ENCODE assay signal across 21 cellular contexts in the genomic region with DNA sequence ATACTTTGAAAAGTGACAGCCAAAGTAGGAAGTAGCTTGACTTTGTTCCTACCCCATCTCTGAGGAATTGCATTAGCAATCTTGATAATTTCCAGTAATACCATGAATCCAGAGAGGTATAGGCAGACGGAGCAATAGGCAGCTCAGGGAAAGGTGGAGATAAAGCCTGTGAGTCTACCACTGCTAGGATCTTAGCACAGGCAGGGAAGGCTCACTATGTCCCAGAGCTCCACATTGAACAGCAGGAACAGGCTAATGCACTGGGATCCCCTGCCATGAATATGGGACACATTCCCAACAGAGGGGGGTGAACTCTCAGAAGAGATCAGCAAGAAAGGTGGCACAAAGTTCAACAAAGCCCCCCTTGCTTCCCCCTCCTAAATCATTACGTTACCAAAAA. TPM values are rescaled to one million over a fixed set of nuclear protein-coding genes. Genes with fewer than 3 reads are reported as not detected.
DNase-seq lines count a peak whose midpoint lies in the region; ATAC-seq, FAIRE-seq and TF ChIP-seq lines count a peak whose summit lies in the region.
"Had no signal": no experiment of that assay in that cellular context is flagged by ENCODE, and none has a peak within 500 bp of the region (broad histone marks: within the 10 kb centered on the region; RNA-seq: fewer than 3 reads in every experiment).

No MANE protein-coding gene starts in this region.

- H3K27me3 ChIP-seq in hepatocyte (no peaks in the 10 kb centered on the region), HepG2 (ENCODE audit: control insufficient read depth in 1 of 2, insufficient read depth in 2 of 2, low read length in 2 of 2) (no peaks in the 10 kb centered on the region), transverse colon (no peaks in the 10 kb centered on the region), esophagus squamous epithelium (no peaks in the 10 kb centered on the region)
- H3K27me3 ChIP-seq: BE2C had no signal

- 0 out of 2 replicates have a peak, but pooled peaks have one; percentile 31 for TF ChIP-seq POLR2A in GM12892 (IDR thresholded peaks at IDR 0.05; ENCODE audit: low read depth, low read length)
- TF ChIP-seq POLR2A in HepG2 (IDR thresholded peaks at IDR 0.05; ENCODE audit: insufficient read depth in 1 of 2, low read depth in 2 of 2, low read length in 2 of 2): no peak
- TF ChIP-seq POLR2A in transverse colon (IDR thresholded peaks at IDR 0.05): no peak
- TF ChIP-seq POLR2A in esophagus squamous epithelium (IDR thresholded peaks at IDR 0.05): no peak

- H3K36me3 ChIP-seq in hepatocyte (replicated peaks; ENCODE audit: insufficient read depth, low read depth) (no peaks in the 10 kb centered on the region), HepG2 (replicated peaks in 1 of 2; ENCODE audit: control insufficient read depth in 1 of 2, insufficient read depth in 2 of 2, low read length in 2 of 2) (peaks cover 11 to 64% of the 10 kb centered on the region in 2 experiments), transverse colon (no peaks in the 10 kb centered on the region), esophagus squamous epithelium (peaks cover 0 to 50% (median 0%) of the 10 kb centered on the region in 3 donors)

- no peaks in the 10 kb centered on the region for H3K9me3 Mint-ChIP-seq in natural killer cell
- H3K9me3 Mint-ChIP-seq: CD4-positive, alpha-beta T cell had no signal

- H3K4me2 ChIP-seq in hepatocyte: peak overlapping the region; percentile 47
- 0 out of 2 replicates have a peak overlapping the region, but pooled peaks have one; percentile 0 for H3K4me2 ChIP-seq in HepG2 (ENCODE audit: low read depth, low read length)

- H3K9me2 ChIP-seq in hepatocyte (replicated peaks; ENCODE audit: insufficient read depth): no peaks in the 10 kb centered on the region

- H3K9ac ChIP-seq in HepG2 (ENCODE audit: insufficient read depth, low read depth, low read length): no peak overlapping the region
- H3K9ac ChIP-seq: GM23248 had no signal

- no peak overlapping the region for H3K27ac Mint-ChIP-seq in natural killer cell
- H3K27ac Mint-ChIP-seq: CD4-positive, alpha-beta T cell had no signal

- peak overlapping the region; percentile 61 for H3K27ac ChIP-seq in hepatocyte
- peak overlapping the region; percentile 60 for H3K27ac ChIP-seq in HepG2 (ENCODE audit: extremely low read length, insufficient read depth, low read length)
- H3K27ac ChIP-seq in transverse colon: peak overlapping the region in 3 of 4 donors; percentile 5 to 20 (median 18)
- no peak overlapping the region for H3K27ac ChIP-seq in esophagus squamous epithelium
- H3K27ac ChIP-seq: GM23248, HL-60 had no signal

- TF ChIP-seq CTCF in hepatocyte (IDR thresholded peaks at IDR 0.05; ENCODE audit: poor library complexity) (no peak), HepG2 (CRISPR knock-in tag; IDR thresholded peaks at IDR 0.05) (no peak), transverse colon (IDR thresholded peaks at IDR 0.05) (no peak), natural killer cell (IDR thresholded peaks at IDR 0.05) (no peak), esophagus squamous epithelium (IDR thresholded peaks at IDR 0.05) (no peak)

- H4K20me1 ChIP-seq in hepatocyte (ENCODE audit: insufficient read depth, poor library complexity, severe bottlenecking): no peaks in the 10 kb centered on the region
- H4K20me1 ChIP-seq in HepG2 (ENCODE audit: insufficient read depth, low read length): no peaks in the 10 kb centered on the region

- TF ChIP-seq RAD21 in HepG2 (CRISPR knock-in tag; IDR thresholded peaks at IDR 0.05): no peak

- POLR2A ChIA-PET in HepG2 (lab: Yijun Ruan, JAX): interaction anchor here (1.9 kb wide), 1 partner anchor 28 kb away, joined by 6 read pairs; no protein-coding TSS in a partner anchor

- no peak overlapping the region for H3K4me3 Mint-ChIP-seq in natural killer cell
- H3K4me3 Mint-ChIP-seq: CD4-positive, alpha-beta T cell had no signal

- H3K9me3 ChIP-seq in hepatocyte (ENCODE audit: low read depth): no peaks in the 10 kb centered on the region
- no peaks in the 10 kb centered on the region for H3K9me3 ChIP-seq in HepG2 (ENCODE audit: low read length)
- no peaks in the 10 kb centered on the region for H3K9me3 ChIP-seq in transverse colon
- H3K9me3 ChIP-seq in esophagus squamous epithelium: no peaks in the 10 kb centered on the region
- H3K9me3 ChIP-seq: BE2C, Caco-2, HAP-1 had no signal

- FAIRE-seq in GM12892 (lab: Jason Lieb, UNC) (no peak), HepG2 (lab: Jason Lieb, UNC) (no peak)
- FAIRE-seq: D721Med, G401.6, GM12891, GM18507, K562 had no signal

- H3K79me2 ChIP-seq in hepatocyte (no peaks in the 10 kb centered on the region), HepG2 (ENCODE audit: insufficient read depth, low read length) (no peaks in the 10 kb centered on the region)

- peak; percentile 78 for ATAC-seq in HepG2
- no peak for ATAC-seq in HG03039 (IDR thresholded peaks at IDR 0.05; ENCODE audit: unreplicated experiment)
- ATAC-seq in natural killer cell: no peak
- ATAC-seq: K562 had no signal

- CTCF ChIA-PET in HepG2 (lab: Yijun Ruan, JAX; ENCODE audit: low intra/inter-chr PET ratio, low total read pairs): no interaction called here

- peaks cover 7% of the 10 kb centered on the region for H3K4me1 ChIP-seq in hepatocyte (ENCODE audit: insufficient read depth)
- peaks cover 23% of the 10 kb centered on the region for H3K4me1 ChIP-seq in HepG2 (ENCODE audit: insufficient read depth, low read length)
- peaks cover 0 to 16% (median 0%) of the 10 kb centered on the region in 4 donors for H3K4me1 ChIP-seq in transverse colon
- peaks cover 0 to 13% (median 3%) of the 10 kb centered on the region in 3 donors for H3K4me1 ChIP-seq in esophagus squamous epithelium
- H3K4me1 ChIP-seq: Caco-2, HAP-1 had no signal

- no TSS peak for BruUV-seq in HepG2 (replicated peaks; lab: Mats Ljungman, UMichigan)

- H3K27me3 Mint-ChIP-seq in natural killer cell (ENCODE audit: low read depth in 2 of 2): no peaks in the 10 kb centered on the region
- H3K27me3 Mint-ChIP-seq: CD4-positive, alpha-beta T cell had no signal

- H3K4me1 Mint-ChIP-seq in natural killer cell: peaks cover 0 to 3% of the 10 kb centered on the region in 2 donors

- H3K4me3 ChIP-seq in hepatocyte: no peak overlapping the region
- no peak overlapping the region for H3K4me3 ChIP-seq in HepG2 (replicated peaks in 1 of 3; ENCODE audit: insufficient read depth in 1 of 3, low read depth in 2 of 3, low read length in 3 of 3)
- no peak overlapping the region for H3K4me3 ChIP-seq in transverse colon
- no peak overlapping the region for H3K4me3 ChIP-seq in esophagus squamous epithelium
- H3K4me3 ChIP-seq: GM23248, HAP-1, K562 had no signal

- no peak overlapping the region for H2AFZ ChIP-seq in hepatocyte
- H2AFZ ChIP-seq in HepG2 (ENCODE audit: low read length): no peak overlapping the region
- H2AFZ ChIP-seq: GM23248 had no signal

- intact Hi-C loops in HepG2 (cut with micrococcal nuclease; ENCODE audit: unreplicated experiment) (no loop called here), transverse colon (cut with DNase I; ENCODE audit: low total_unique reads) (no loop called here), natural killer cell (cut with micrococcal nuclease) (no loop called here), esophagus squamous epithelium (cut with DNase I) (no loop called here)

- peaks cover 20% of the 10 kb centered on the region for H3K36me3 Mint-ChIP-seq in natural killer cell

- TF ChIP-seq EP300 in HepG2 (IDR thresholded peaks at IDR 0.05; ENCODE audit: low read depth in 2 of 2, low read length in 2 of 2): no peak
- no peak for TF ChIP-seq EP300 in HepG2 (CRISPR knock-in tag; IDR thresholded peaks at IDR 0.05; ENCODE audit: borderline replicate concordance)
- no peak for TF ChIP-seq EP300 in transverse colon (IDR thresholded peaks at IDR 0.05; ENCODE audit: low read depth)

- in situ Hi-C loops in HepG2 (cut with HindIII; ENCODE audit: extremely low pct_ligation_motif_present, low pct_unique_long_range_greater_than_20kb) (no loop called here), transverse colon (cut with MboI; ENCODE audit: low pct_ligation_motif_present in 1 of 4, low pct_unique_long_range_greater_than_20kb in 1 of 4, low sequenced_read_pairs in 3 of 4) (no loop called here)

- no peak for DNase-seq in GM12892 (ENCODE audit: insufficient read length)
- DNase-seq in hepatocyte (ENCODE audit: low spot score): no peak
- no peak for DNase-seq in HepG2 (ENCODE audit: low spot score)
- DNase-seq in transverse colon: no peak
- no peak for DNase-seq in natural killer cell
- no peak for DNase-seq in esophagus squamous epithelium (lab: John Stamatoyannopoulos, UW)
- DNase-seq: ACHN; BE2C; C1 segment of cervical spinal cord; Caco-2; CD4-positive, alpha-beta T cell; GM23248; IMR-90 had no signal

- WGBS in hepatocyte (ENCODE audit: low lambda C conversion rate, missing lambda C conversion rate): 46% methylated on average over 2 of the region's 2 CpGs
- 78% methylated on average over 2 of the region's 2 CpGs for WGBS in HepG2 (ENCODE audit: low lambda C conversion rate)
- 46 to 100% methylated on average over 1 to 2 of the region's 2 CpGs for WGBS in transverse colon (ENCODE audit: low coverage in 1 of 2), 2 donors
- 43 to 50% methylated on average over 2 of the region's 2 CpGs for WGBS in esophagus squamous epithelium, 2 donors

RNA-seq across cellular contexts. Expression of a gene that starts 24.8 kb away (rescaled TPM):
- 54.3 TPM for polyA plus RNA-seq in GM12892 (2012; ENCODE audit: missing spikeins)
- total RNA-seq in hepatocyte (122 and 127 TPM in 2 replicates), HepG2 (2016; rRNA removed; fragmentation: Illumina TruSeq; extraction: Trizol) (281 and 337 TPM in 2 replicates), transverse colon (10 to 100 TPM; 40.0 to 71.6 (median 50.6) TPM), natural killer cell (10 to 100 TPM; 13.0 to 20.5 (median 14.6) TPM), esophagus squamous epithelium (10 to 100 TPM; 12.1 to 39.9 (median 23.0) TPM)
- polyA plus RNA-seq in hepatocyte (115 TPM in 2 replicates), HepG2 (2011; rRNA removed) (188 and 295 TPM in 2 replicates)
- total RNA-seq in HepG2 (2016; cell fraction: cytosol; rRNA removed; fragmentation: Illumina TruSeq; extraction: Trizol; ENCODE audit: low read depth): 75.0 and 86.3 TPM in 2 replicates
- total RNA-seq in HepG2 (2016; cell fraction: insoluble cytoplasmic fraction; rRNA removed; fragmentation: Illumina TruSeq; extraction: Trizol): 288 and 374 TPM in 2 replicates
- total RNA-seq in HepG2 (2016; cell fraction: membrane; rRNA removed; fragmentation: Illumina TruSeq; extraction: Trizol): 243 and 244 TPM in 2 replicates
- total RNA-seq in HepG2 (2016; cell fraction: nucleus; rRNA removed; fragmentation: Illumina TruSeq; extraction: Trizol): 171 and 177 TPM in 2 replicates
- 117 and 135 TPM in 2 replicates for polyA plus RNA-seq in HepG2 (2011; cell fraction: cytosol; rRNA removed)
- polyA plus RNA-seq in HepG2 (2011; cell fraction: nucleus; rRNA removed): 60.7 and 71.4 TPM in 2 replicates
- 64.0 and 97.7 TPM in 2 replicates for polyA plus RNA-seq in HepG2 (2012)
- polyA plus RNA-seq in HepG2 (2016; cell fraction: cytosol; fragmentation: Illumina TruSeq; extraction: Trizol; ENCODE audit: low read depth): 86.8 and 106 TPM in 2 replicates
- 279 and 309 TPM in 2 replicates for polyA plus RNA-seq in HepG2 (2016; cell fraction: insoluble cytoplasmic fraction; fragmentation: Illumina TruSeq; extraction: Trizol; ENCODE audit: low read depth)
- 174 and 198 TPM in 2 replicates for polyA plus RNA-seq in HepG2 (2016; cell fraction: membrane; fragmentation: Illumina TruSeq; extraction: Trizol; ENCODE audit: low read depth)
- polyA plus RNA-seq in HepG2 (2016; cell fraction: nucleus; fragmentation: Illumina TruSeq; extraction: Trizol; ENCODE audit: insufficient read depth, low read depth): 265 and 274 TPM in 2 replicates
- 26.0 and 94.6 TPM in 2 replicates for polyA minus RNA-seq in HepG2 (2011; rRNA and poly(A)+ RNA removed; ENCODE audit: low replicate concordance)
- polyA minus RNA-seq in HepG2 (2011; cell fraction: cytosol; rRNA and poly(A)+ RNA removed): 47.1 and 47.6 TPM in 2 replicates
- 58.6 and 95.4 TPM in 2 replicates for polyA minus RNA-seq in HepG2 (2011; cell fraction: nucleus; rRNA and poly(A)+ RNA removed)

RNA-seq across cellular contexts. Expression of a gene that starts 30.7 kb away (rescaled TPM):
- 20.1 TPM for polyA plus RNA-seq in GM12892 (2012; ENCODE audit: missing spikeins)
- 4.9 and 6.7 TPM in 2 replicates for total RNA-seq in hepatocyte
- polyA plus RNA-seq in hepatocyte: 1.5 and 1.7 TPM in 2 replicates
- 59.3 and 91.2 TPM in 2 replicates for total RNA-seq in HepG2 (2016; rRNA removed; fragmentation: Illumina TruSeq; extraction: Trizol)
- 15.7 and 19.4 TPM in 2 replicates for total RNA-seq in HepG2 (2016; cell fraction: cytosol; rRNA removed; fragmentation: Illumina TruSeq; extraction: Trizol; ENCODE audit: low read depth)
- 56.1 and 90.3 TPM in 2 replicates for total RNA-seq in HepG2 (2016; cell fraction: insoluble cytoplasmic fraction; rRNA removed; fragmentation: Illumina TruSeq; extraction: Trizol)
- 31.1 and 31.6 TPM in 2 replicates for total RNA-seq in HepG2 (2016; cell fraction: membrane; rRNA removed; fragmentation: Illumina TruSeq; extraction: Trizol)
- total RNA-seq in HepG2 (2016; cell fraction: nucleus; rRNA removed; fragmentation: Illumina TruSeq; extraction: Trizol): 37.2 and 42.4 TPM in 2 replicates
- 7.7 and 11.5 TPM in 2 replicates for polyA plus RNA-seq in HepG2 (2011; rRNA removed)
- 4.4 and 5.6 TPM in 2 replicates for polyA plus RNA-seq in HepG2 (2011; cell fraction: cytosol; rRNA removed)
- 4.2 and 4.6 TPM in 2 replicates for polyA plus RNA-seq in HepG2 (2011; cell fraction: nucleus; rRNA removed)
- 9.5 and 15.9 TPM in 2 replicates for polyA plus RNA-seq in HepG2 (2012)
- 2.3 and 2.4 TPM in 2 replicates for polyA plus RNA-seq in HepG2 (2016; cell fraction: cytosol; fragmentation: Illumina TruSeq; extraction: Trizol; ENCODE audit: low read depth)
- polyA plus RNA-seq in HepG2 (2016; cell fraction: insoluble cytoplasmic fraction; fragmentation: Illumina TruSeq; extraction: Trizol; ENCODE audit: low read depth): 54.6 and 61.4 TPM in 2 replicates
- 8.8 and 9.4 TPM in 2 replicates for polyA plus RNA-seq in HepG2 (2016; cell fraction: membrane; fragmentation: Illumina TruSeq; extraction: Trizol; ENCODE audit: low read depth)
- 34.3 and 37.9 TPM in 2 replicates for polyA plus RNA-seq in HepG2 (2016; cell fraction: nucleus; fragmentation: Illumina TruSeq; extraction: Trizol; ENCODE audit: insufficient read depth, low read depth)
- polyA minus RNA-seq in HepG2 (2011; rRNA and poly(A)+ RNA removed; ENCODE audit: low replicate concordance): 4.8 and 11.3 TPM in 2 replicates
- polyA minus RNA-seq in HepG2 (2011; cell fraction: cytosol; rRNA and poly(A)+ RNA removed): 7.7 and 10.4 TPM in 2 replicates
- 11.6 and 11.7 TPM in 2 replicates for polyA minus RNA-seq in HepG2 (2011; cell fraction: nucleus; rRNA and poly(A)+ RNA removed)
- total RNA-seq in transverse colon: 1 to 10 TPM; 2.6 to 8.6 (median 4.7) TPM
- total RNA-seq in natural killer cell: 10 to 100 TPM in 1 of 3 donors, 1 to 10 TPM in 2; 8.1 to 14.3 (median 9.0) TPM
- 1 to 10 TPM; 2.6 to 7.2 (median 5.9) TPM for total RNA-seq in esophagus squamous epithelium

RNA-seq across cellular contexts. Expression of a gene that starts 30.8 kb away (rescaled TPM):
- polyA plus RNA-seq in GM12892 (2012; ENCODE audit: missing spikeins): 14.6 TPM
- total RNA-seq in hepatocyte (9.0 and 10.1 TPM in 2 replicates), HepG2 (2016; rRNA removed; fragmentation: Illumina TruSeq; extraction: Trizol) (37.8 and 51.1 TPM in 2 replicates), transverse colon (1 to 10 TPM in 3 of 4 donors, under 1 TPM in 1; 1.00 to 9.4 (median 4.3) TPM), natural killer cell (10 to 100 TPM in 1 of 3 donors, 1 to 10 TPM in 2; 9.2 to 13.0 (median 9.9) TPM), esophagus squamous epithelium (10 to 100 TPM in 3 of 4 donors, 1 to 10 TPM in 1; 8.2 to 19.8 (median 13.8) TPM)
- polyA plus RNA-seq in hepatocyte (11.2 and 14.2 TPM in 2 replicates), HepG2 (2011; rRNA removed) (8.9 and 10.5 TPM in 2 replicates)
- 3.2 and 4.1 TPM in 2 replicates for total RNA-seq in HepG2 (2016; cell fraction: cytosol; rRNA removed; fragmentation: Illumina TruSeq; extraction: Trizol; ENCODE audit: low read depth)
- 36.1 and 50.1 TPM in 2 replicates for total RNA-seq in HepG2 (2016; cell fraction: insoluble cytoplasmic fraction; rRNA removed; fragmentation: Illumina TruSeq; extraction: Trizol)
- total RNA-seq in HepG2 (2016; cell fraction: membrane; rRNA removed; fragmentation: Illumina TruSeq; extraction: Trizol): 11.6 and 12.7 TPM in 2 replicates
- total RNA-seq in HepG2 (2016; cell fraction: nucleus; rRNA removed; fragmentation: Illumina TruSeq; extraction: Trizol): 19.1 and 21.2 TPM in 2 replicates
- polyA plus RNA-seq in HepG2 (2011; cell fraction: cytosol; rRNA removed): 6.0 and 8.6 TPM in 2 replicates
- polyA plus RNA-seq in HepG2 (2011; cell fraction: nucleus; rRNA removed): 5.7 and 6.8 TPM in 2 replicates
- 14.7 and 17.7 TPM in 2 replicates for polyA plus RNA-seq in HepG2 (2012)
- polyA plus RNA-seq in HepG2 (2016; cell fraction: cytosol; fragmentation: Illumina TruSeq; extraction: Trizol; ENCODE audit: low read depth): 2.6 and 2.9 TPM in 2 replicates
- 50.0 and 54.7 TPM in 2 replicates for polyA plus RNA-seq in HepG2 (2016; cell fraction: insoluble cytoplasmic fraction; fragmentation: Illumina TruSeq; extraction: Trizol; ENCODE audit: low read depth)
- polyA plus RNA-seq in HepG2 (2016; cell fraction: membrane; fragmentation: Illumina TruSeq; extraction: Trizol; ENCODE audit: low read depth): 6.4 and 6.7 TPM in 2 replicates
- polyA plus RNA-seq in HepG2 (2016; cell fraction: nucleus; fragmentation: Illumina TruSeq; extraction: Trizol; ENCODE audit: insufficient read depth, low read depth): 31.4 and 32.2 TPM in 2 replicates
- polyA minus RNA-seq in HepG2 (2011; rRNA and poly(A)+ RNA removed; ENCODE audit: low replicate concordance): 2.2 and 4.1 TPM in 2 replicates
- polyA minus RNA-seq in HepG2 (2011; cell fraction: cytosol; rRNA and poly(A)+ RNA removed): 7.7 and 7.9 TPM in 2 replicates
- 9.3 and 13.8 TPM in 2 replicates for polyA minus RNA-seq in HepG2 (2011; cell fraction: nucleus; rRNA and poly(A)+ RNA removed)

Comparison
In these comparisons a context has a peak if more than half of its experiments do, and no peak if none do; other contexts are left out.
1. H3K27ac ChIP-seq: peak in hepatocyte (single experiment), HepG2 (single experiment) and transverse colon (3 of 4); none in esophagus squamous epithelium (0 of 4).